In genomic region chr9:16312962-16313546, GRCh38 we compare ENCODE assay signal across 19 cellular contexts.
DNase-seq lines count a peak whose midpoint lies in the region; ATAC-seq, FAIRE-seq and TF ChIP-seq lines count a peak whose summit lies in the region.
"Had no signal": no experiment of that assay in that cellular context is flagged by ENCODE, and none has a peak within 500 bp of the region (broad histone marks: within the 10 kb centered on the region; RNA-seq: fewer than 3 reads in every experiment).

No MANE protein-coding gene starts in this region.

- no peaks in the 10 kb centered on the region; a peak in 1 of 5 replicates for H3K9me3 Mint-ChIP-seq in H9
- H3K9me3 Mint-ChIP-seq in neural crest cell = peaks cover 5% of the 10 kb centered on the region

- H3K56ac ChIP-seq in H9 (ENCODE audit: insufficient read length, low read depth, low read length) = no peak overlapping the region
- no peak overlapping the region for H3K56ac ChIP-seq in H1 (replicated peaks; ENCODE audit: insufficient read length, low read depth, low read length)

- H3K4me3 Mint-ChIP-seq in H9 (no peak overlapping the region), neural crest cell (no peak overlapping the region)
- H3K4me3 Mint-ChIP-seq: CD14-positive monocyte; CD4-positive, alpha-beta memory T cell; IgD-negative memory B cell had no signal

- H2BK12ac ChIP-seq in H9 (ENCODE audit: insufficient read length, low read depth, low read length) (no peak overlapping the region), H1 (ENCODE audit: low read depth, low read length) (no peak overlapping the region)

- no peak overlapping the region for H3K14ac ChIP-seq in H9 (ENCODE audit: insufficient read depth, low read length)
- H3K14ac ChIP-seq in H1 (ENCODE audit: insufficient read length) = no peak overlapping the region

- POLR2A ChIA-PET in H1 (lab: Charles Lee; ENCODE audit: partially characterized antibody) = no interaction called here

- ATAC-seq in HG03439 (IDR thresholded peaks at IDR 0.05; ENCODE audit: unreplicated experiment) = no peak
- ATAC-seq: HepG2 had no signal

- H2BK20ac ChIP-seq in H9 (ENCODE audit: low read depth, low read length, poor library complexity, severe bottlenecking) = no peak overlapping the region
- 0 out of 2 replicates have a peak overlapping the region, but pooled peaks have one; percentile 27 for H2BK20ac ChIP-seq in H1 (ENCODE audit: low read length)

- no peak for TF ChIP-seq POLR2A in H1 (IDR thresholded peaks at IDR 0.05; ENCODE audit: control extremely low read depth in 1 of 2, low read depth in 2 of 2, low read length in 2 of 2)
- no peak for TF ChIP-seq POLR2A in vagina (IDR thresholded peaks at IDR 0.05)

- H2BK15ac ChIP-seq in H9 (ENCODE audit: low read depth, low read length) = no peak overlapping the region
- no peak overlapping the region for H2BK15ac ChIP-seq in H1 (ENCODE audit: low read length)

- no peaks in the 10 kb centered on the region for H3K36me3 ChIP-seq in H1 (ENCODE audit: control insufficient read depth in 2 of 4, insufficient read depth in 4 of 4, low read length in 3 of 4)
- no peaks in the 10 kb centered on the region for H3K36me3 ChIP-seq in vagina
- H3K36me3 ChIP-seq: BLaER1 had no signal

- H3K27me3 ChIP-seq in H9 (ENCODE audit: insufficient read depth, low read length) (no peaks in the 10 kb centered on the region), H1 (replicated peaks in 1 of 4; ENCODE audit: control insufficient read depth in 3 of 4, extremely low read depth in 1 of 4, insufficient read depth in 3 of 4, low read length in 3 of 4) (no peaks in the 10 kb centered on the region), vagina (no peaks in the 10 kb centered on the region)
- H3K27me3 ChIP-seq: BLaER1 had no signal

- H3K27ac ChIP-seq in H9 (ENCODE audit: insufficient read length, low read depth, low read length) (no peak overlapping the region), H1 (ENCODE audit: low read depth, low read length) (no peak overlapping the region), vagina (no peak overlapping the region)
- H3K27ac ChIP-seq: BLaER1 had no signal

- H4K5ac ChIP-seq in H9 (ENCODE audit: insufficient read length, low read depth, low read length) = no peak overlapping the region
- H4K5ac ChIP-seq in H1 (ENCODE audit: insufficient read length, low read depth, low read length) = no peak overlapping the region

- H3K4me1 Mint-ChIP-seq in H9 (peaks cover 17 to 33% of the 10 kb centered on the region in 2 experiments), neural crest cell (peaks cover 35% of the 10 kb centered on the region)
- H3K4me1 Mint-ChIP-seq: CD14-positive monocyte; CD4-positive, alpha-beta memory T cell; IgD-negative memory B cell had no signal

- H3K4ac ChIP-seq in H9 (ENCODE audit: low read depth, low read length) (no peak overlapping the region), H1 (replicated peaks; ENCODE audit: insufficient read length, low read depth, low read length) (no peak overlapping the region)

- no peaks in the 10 kb centered on the region for H3K9me3 ChIP-seq in H9 (ENCODE audit: control insufficient read depth, low read depth, low read length)
- H3K9me3 ChIP-seq in H1 (ENCODE audit: insufficient read depth in 2 of 2, low read depth in 1 of 2, low read length in 1 of 2) = no peaks in the 10 kb centered on the region
- no peaks in the 10 kb centered on the region for H3K9me3 ChIP-seq in vagina
- H3K9me3 ChIP-seq: BLaER1 had no signal

- H3K27ac Mint-ChIP-seq in H9 (no peak overlapping the region), neural crest cell (ENCODE audit: unreplicated experiment) (peak overlapping the region; percentile 14)
- H3K27ac Mint-ChIP-seq: CD14-positive monocyte; CD4-positive, alpha-beta memory T cell had no signal

- TF ChIP-seq EP300 in H1 (IDR thresholded peaks at IDR 0.05; ENCODE audit: borderline replicate concordance in 1 of 2, low read depth in 2 of 2, low read length in 2 of 2) = no peak

- H4K91ac ChIP-seq in H9 (ENCODE audit: insufficient read length, low read depth, low read length) (no peak overlapping the region), H1 (replicated peaks; ENCODE audit: insufficient read length, low read length) (no peak overlapping the region)

- no peak overlapping the region for H3K9ac ChIP-seq in H9 (ENCODE audit: extremely low read depth, insufficient read length, low read length)
- H3K9ac ChIP-seq in H1 (replicated peaks in 1 of 4; ENCODE audit: extremely low read depth in 1 of 4, low read depth in 3 of 4, low read length in 3 of 4) = no peak overlapping the region
- H3K9ac ChIP-seq: BLaER1 had no signal

- H2AFZ ChIP-seq in H9 (ENCODE audit: low read length) = no peak overlapping the region
- no peak overlapping the region for H2AFZ ChIP-seq in H1 (ENCODE audit: low read length)

- H3T11ph ChIP-seq in H9 (ENCODE audit: low read length) = no peak overlapping the region

- H3K23ac ChIP-seq in H9 (ENCODE audit: insufficient read length, low read depth, low read length) = no peak overlapping the region
- H3K23ac ChIP-seq in H1 (ENCODE audit: insufficient read length) = no peak overlapping the region

- H3K23me2 ChIP-seq in H9 (ENCODE audit: insufficient read length, low read depth, low read length, poor library complexity, severe bottlenecking) (no peaks in the 10 kb centered on the region), H1 (ENCODE audit: low read depth, low read length) (no peaks in the 10 kb centered on the region)

- no peak overlapping the region for H2BK120ac ChIP-seq in H9 (ENCODE audit: low read depth, low read length, poor library complexity, severe bottlenecking)
- H2BK120ac ChIP-seq in H1 (replicated peaks; ENCODE audit: low read depth, low read length) = no peak overlapping the region

- TF ChIP-seq CTCF in H9 (conservative IDR thresholded peaks at IDR 0.05) (no peak), H1 (IDR thresholded peaks at IDR 0.05; ENCODE audit: control extremely low read depth in 1 of 3, insufficient read depth in 1 of 3, low read depth in 1 of 3, low read length in 3 of 3) (no peak), neural crest cell (conservative IDR thresholded peaks at IDR 0.05) (no peak), vagina (IDR thresholded peaks at IDR 0.05) (no peak)

- H3K18ac ChIP-seq in H9 (ENCODE audit: insufficient read length, low read depth, low read length) = no peak overlapping the region
- H3K18ac ChIP-seq in H1 (ENCODE audit: extremely low read depth, low read length) = no peak overlapping the region

- no peaks in the 10 kb centered on the region for H4K20me1 ChIP-seq in H9 (ENCODE audit: control insufficient read depth, insufficient read depth, insufficient read length)
- no peaks in the 10 kb centered on the region for H4K20me1 ChIP-seq in H1 (replicated peaks in 1 of 2; ENCODE audit: control insufficient read depth in 1 of 2, insufficient read depth in 2 of 2, low read length in 2 of 2)
- H4K20me1 ChIP-seq: BLaER1 had no signal

- CTCF ChIA-PET in H1 (lab: Charles Lee; ENCODE audit: partially characterized antibody) = interaction anchor here (0.9 to 2.0 kb wide), 5 partner anchors 46 to 439 kb away, joined by 3 to 8 read pairs (median 3); no protein-coding TSS in a partner anchor

- H3K4me1 ChIP-seq in H9 (ENCODE audit: insufficient read depth, low read length) = no peaks in the 10 kb centered on the region; the same call in 1 of the 2 replicates
- peaks cover 1 to 8% (median 5%) of the 10 kb centered on the region in 4 experiments; a peak in 6 of 7 replicates for H3K4me1 ChIP-seq in H1 (replicated peaks in 1 of 4; ENCODE audit: control insufficient read depth in 3 of 4, insufficient read depth in 4 of 4, low read length in 3 of 4)
- peaks cover 16% of the 10 kb centered on the region for H3K4me1 ChIP-seq in vagina

- H3K4me3 ChIP-seq in H1 (ENCODE audit: extremely low read depth in 1 of 4, insufficient read depth in 2 of 4, low read depth in 3 of 4, low read length in 4 of 4) (no peak overlapping the region), vagina (no peak overlapping the region)
- H3K4me3 ChIP-seq: BLaER1 had no signal

- DNase-seq in H9 (peak; percentile 4), H1 (ENCODE audit: low read depth in 1 of 2, low spot score in 2 of 2) (no peak), neural crest cell (ENCODE audit: low read depth, low spot score) (no peak), vagina (ENCODE audit: extremely low spot score in 2 of 2) (peak; percentile 56 to 67), SIG-M5 (lab: John Stamatoyannopoulos, UW) (no peak), NCI-H774 (lab: John Stamatoyannopoulos, UW) (no peak)
- DNase-seq: 8988T; CD4-positive, alpha-beta memory T cell; DMS153; DMS79; GDM1; HCEC 1CT had no signal

- H3K36me3 Mint-ChIP-seq in H9 (ENCODE audit: insufficient read depth in 1 of 3, low read depth in 3 of 3) (no peaks in the 10 kb centered on the region), neural crest cell (ENCODE audit: low read depth) (no peaks in the 10 kb centered on the region)
- H3K36me3 Mint-ChIP-seq: CD14-positive monocyte; CD4-positive, alpha-beta memory T cell; IgD-negative memory B cell had no signal

- H3K79me1 ChIP-seq in H9 (ENCODE audit: insufficient read depth, low read depth, low read length, poor library complexity, severe bottlenecking) = no peaks in the 10 kb centered on the region
- H3K79me1 ChIP-seq in H1 (ENCODE audit: low read depth, low read length) = no peaks in the 10 kb centered on the region

- FAIRE-seq in H1 (lab: Jason Lieb, UNC) = no peak
- FAIRE-seq: GM12892, GM18507, HepG2 had no signal

- TF ChIP-seq RAD21 in H1 (IDR thresholded peaks at IDR 0.05 in 1 of 2, conservative IDR thresholded peaks at IDR 0.05 in 1 of 2; ENCODE audit: low read depth in 2 of 2, low read length in 2 of 2) = no peak

- H3K27me3 Mint-ChIP-seq in H9 (ENCODE audit: low read depth) = peaks cover 2% of the 10 kb centered on the region; the same call in 1 of the 2 replicates
- no peaks in the 10 kb centered on the region for H3K27me3 Mint-ChIP-seq in neural crest cell (ENCODE audit: low read depth)
- H3K27me3 Mint-ChIP-seq: CD4-positive, alpha-beta memory T cell; IgD-negative memory B cell had no signal

- intact Hi-C loops in vagina (cut with DNase I) = no loop called here

- H2BK5ac ChIP-seq in H9 (ENCODE audit: insufficient read length, low read length) (no peak overlapping the region), H1 (ENCODE audit: low read depth, low read length) (no peak overlapping the region)

- H2AK5ac ChIP-seq in H9 (ENCODE audit: insufficient read length, low read length) = no peak overlapping the region
- no peak overlapping the region for H2AK5ac ChIP-seq in H1 (ENCODE audit: low read depth, low read length)

- no peaks in the 10 kb centered on the region for H3K79me2 ChIP-seq in H9 (ENCODE audit: insufficient read depth, low read length)
- no peaks in the 10 kb centered on the region for H3K79me2 ChIP-seq in H1 (ENCODE audit: control insufficient read depth in 1 of 2, insufficient read depth in 2 of 2, low read length in 2 of 2)

- no CpG with 5 or more reads among the region's 10 CpGs for WGBS in H9 (ENCODE audit: extremely low coverage, insufficient read length, low lambda C conversion rate)
- 90% methylated on average over 10 of the region's 10 CpGs; no CpG with 5 or more reads in 1 of the 2 experiments for WGBS in H1 (ENCODE audit: extremely low coverage in 1 of 2, insufficient coverage in 1 of 2, insufficient read length in 1 of 2, insufficient replicate concordance in 2 of 2, low coverage in 1 of 2, low lambda C conversion rate in 2 of 2, missing lambda C conversion rate in 1 of 2), 2 experiments

- no peak overlapping the region for H4K8ac ChIP-seq in H9 (replicated peaks; ENCODE audit: insufficient read length, low read depth, low read length)
- H4K8ac ChIP-seq in H1 (ENCODE audit: extremely low read depth, insufficient read depth, low read length) = no peak overlapping the region

- no peak overlapping the region for H3K4me2 ChIP-seq in H9 (ENCODE audit: insufficient read depth, insufficient read length, low read length)
- H3K4me2 ChIP-seq in H1 (ENCODE audit: insufficient read depth in 1 of 2, low read depth in 2 of 2, low read length in 2 of 2) = no peak overlapping the region
- H3K4me2 ChIP-seq: BLaER1 had no signal

Comparison
In these comparisons a context has a peak if more than half of its experiments do, and no peak if none do; other contexts are left out.
1. DNase-seq: peak in H9 (single experiment) and vagina (2 of 2); none in H1 (0 of 2), neural crest cell (single experiment), SIG-M5 (single experiment) and NCI-H774 (single experiment).